In genomic region chr10:75143353-75143752, GRCh38 we compare ENCODE assay signal across 1 cellular context.
TF ChIP-seq lines count a peak whose summit lies in the region.

No MANE protein-coding gene starts in this region.

TF ChIP-seq in HepG2, 621 proteins besides CTCF, POLR2A, EP300 and RAD21:
- TF ChIP-seq ZMAT3 (CRISPR knock-in tag; conservative IDR thresholded peaks at IDR 0.05), result no peak
- peak; percentile 52; the same call in 1 of the 2 replicates for TF ChIP-seq ZBTB40 (IDR thresholded peaks at IDR 0.05)
- TF ChIP-seq ZBTB40 (CRISPR knock-in tag; IDR thresholded peaks at IDR 0.05), result no peak; the same call in 1 of the 2 replicates
- 0 out of 2 replicates have a peak, but pooled peaks have one; percentile 13 for TF ChIP-seq CEBPG (CRISPR knock-in tag; IDR thresholded peaks at IDR 0.05)
- TF ChIP-seq HIVEP1 (CRISPR knock-in tag; IDR thresholded peaks at IDR 0.05), result no peak
- TF ChIP-seq ZNF318 (CRISPR knock-in tag; IDR thresholded peaks at IDR 0.05), result no peak
